In the genomic region with DNA sequence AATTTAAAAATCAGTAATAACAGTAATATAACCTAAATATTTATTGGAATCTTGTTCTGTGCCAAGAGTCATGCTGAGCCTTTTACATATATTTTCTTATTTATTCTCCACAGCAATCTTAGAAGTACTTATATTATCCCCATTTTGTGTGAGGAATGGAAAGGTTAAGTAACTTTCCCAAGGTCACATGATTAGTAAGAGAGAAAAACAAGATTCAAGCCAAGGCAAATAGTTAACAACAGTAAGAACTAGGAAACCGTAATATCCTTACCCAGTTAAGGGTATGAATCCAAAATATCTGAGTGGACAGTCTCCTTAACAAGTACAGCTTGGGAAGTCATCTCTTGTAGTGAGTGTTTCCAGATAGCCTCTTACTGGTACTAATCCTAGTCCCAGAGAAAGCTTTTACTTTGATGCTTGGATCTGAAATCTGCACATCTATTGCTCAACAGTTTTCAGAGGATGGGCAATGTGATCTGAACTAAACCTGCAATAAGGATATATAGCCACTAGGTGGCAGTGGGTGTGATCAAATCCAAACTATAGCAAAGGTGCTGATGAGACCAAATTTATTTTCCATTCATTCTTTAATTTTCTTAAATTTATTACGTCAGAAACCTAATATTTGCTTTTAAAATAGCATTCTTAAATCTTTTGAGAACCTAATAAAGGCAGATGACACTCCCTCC, we compare ENCODE assay signal across 1 cellular context.
TF ChIP-seq lines count a peak whose summit lies in the region.

No MANE protein-coding gene starts in this region.

TF ChIP-seq in HepG2, 621 proteins besides CTCF, POLR2A, EP300 and RAD21 (continued from another document):
- no peak for TF ChIP-seq ZNF557 (CRISPR knock-in tag; IDR thresholded peaks at IDR 0.05)
- no peak for TF ChIP-seq HDAC6 (IDR thresholded peaks at IDR 0.05; ENCODE audit: low read depth, low read length)
- TF ChIP-seq ERF (CRISPR knock-in tag; IDR thresholded peaks at IDR 0.05), result no peak
- no peak for TF ChIP-seq NR2F2 (IDR thresholded peaks at IDR 0.05; ENCODE audit: borderline replicate concordance, low read depth)
- peak; percentile 22; the same call in 1 of the 2 replicates for TF ChIP-seq CEBPB (IDR thresholded peaks at IDR 0.05; ENCODE audit: borderline replicate concordance, low read depth, low read length)
- TF ChIP-seq ZBTB7A (CRISPR knock-in tag; IDR thresholded peaks at IDR 0.05), result no peak
- TF ChIP-seq ESRRA (CRISPR knock-in tag; IDR thresholded peaks at IDR 0.05; ENCODE audit: low read depth), result no peak
- TF ChIP-seq KDM5B (CRISPR knock-in tag; IDR thresholded peaks at IDR 0.05; ENCODE audit: borderline replicate concordance), result no peak
- no peak for TF ChIP-seq ZNF432 (CRISPR knock-in tag; IDR thresholded peaks at IDR 0.05; ENCODE audit: borderline replicate concordance)
